Comparison of ENCODE assay signal across 9 cellular contexts in the genomic region with DNA sequence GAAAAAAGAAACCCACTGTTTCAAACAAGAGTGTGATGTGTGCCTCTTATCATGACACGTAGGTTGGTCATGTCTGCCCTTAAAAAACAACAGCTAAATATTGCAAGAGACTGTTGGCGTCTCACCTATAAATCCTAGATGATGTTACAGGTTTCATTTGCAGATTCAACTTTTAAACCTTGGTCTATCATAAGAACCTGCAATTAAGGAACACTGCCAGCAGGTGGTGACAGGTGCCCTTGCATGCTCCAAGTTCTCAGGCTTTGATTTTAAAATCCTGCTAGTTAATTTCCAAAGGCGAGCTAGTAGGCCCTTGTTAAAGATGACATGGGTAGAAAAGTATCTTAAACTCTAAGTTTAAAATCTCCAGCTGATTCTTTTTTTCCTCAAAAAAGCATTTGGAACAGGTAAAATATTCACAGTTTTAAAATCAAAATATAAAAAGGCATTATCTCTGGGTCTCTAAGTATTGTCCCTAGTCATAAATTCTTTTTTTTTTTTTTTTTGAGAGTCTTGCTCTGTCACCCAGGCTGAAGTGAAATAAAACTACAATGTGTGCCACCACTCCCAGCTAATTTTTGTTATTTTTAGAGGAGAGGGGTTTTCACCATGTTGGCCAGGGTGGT. TPM values are rescaled to one million over a fixed set of nuclear protein-coding genes. Genes with fewer than 3 reads are reported as not detected.
DNase-seq lines count a peak whose midpoint lies in the region; ATAC-seq and TF ChIP-seq lines count a peak whose summit lies in the region.
"Had no signal": no experiment of that assay in that cellular context is flagged by ENCODE, and none has a peak within 500 bp of the region (broad histone marks: within the 10 kb centered on the region; RNA-seq: fewer than 3 reads in every experiment).

No MANE protein-coding gene starts in this region.

- no peaks in the 10 kb centered on the region; the same call in 1 of the 2 replicates for H4K20me1 ChIP-seq in DOHH2 (ENCODE audit: control insufficient read depth, insufficient read depth, low read depth, low read length)

- H3K9me3 ChIP-seq in DOHH2 (ENCODE audit: control insufficient read depth, insufficient read depth, low read length): no peaks in the 10 kb centered on the region

- peaks cover 93% of the 10 kb centered on the region for H3K79me2 ChIP-seq in DOHH2 (ENCODE audit: control insufficient read depth, low read length)

- peaks cover 30% of the 10 kb centered on the region for H3K36me3 ChIP-seq in DOHH2 (ENCODE audit: control insufficient read depth, low read length)

- no peaks in the 10 kb centered on the region for H3K27me3 ChIP-seq in DOHH2 (ENCODE audit: control insufficient read depth, low read length)

- peak; percentile 50 for DNase-seq in LoVo (ENCODE audit: low spot score)
- peak; percentile 28 to 71 (median 60) for DNase-seq in T-cell
- peak; percentile 64 for DNase-seq in amniotic epithelial cell (ENCODE audit: low read depth)
- peak in 1 of 2 donors; percentile 58 for DNase-seq in left colon
- DNase-seq in stimulated activated CD8-positive, alpha-beta memory T cell treated with anti-CD3 and anti-CD28 coated beads, Interleukin-15, amount 100 ng/mL, for 48 hours (ENCODE audit: low read depth in 2 of 2): peak; percentile 12 to 32
- no peak for DNase-seq in retina

- no peaks in the 10 kb centered on the region for H3K36me3 Mint-ChIP-seq in T-cell

- no peaks in the 10 kb centered on the region for H3K9me3 Mint-ChIP-seq in T-cell
- H3K9me3 Mint-ChIP-seq: dendritic cell treated with granulocyte-macrophage colony-stimulating factor and Interleukin-4, amounts not matched to agents 40 ng/mL and 50 ng/mL, for 4 days had no signal

- no peak overlapping the region for H3K4me3 Mint-ChIP-seq in T-cell
- H3K4me3 Mint-ChIP-seq: dendritic cell treated with granulocyte-macrophage colony-stimulating factor and Interleukin-4, amounts not matched to agents 40 ng/mL and 50 ng/mL, for 4 days had no signal

- H3K4me1 Mint-ChIP-seq in T-cell: peaks cover 35 to 45% (median 40%) of the 10 kb centered on the region in 3 donors

- peak overlapping the region in 1 of 2 donors; percentile 23 for H3K27ac Mint-ChIP-seq in T-cell
- H3K27ac Mint-ChIP-seq: dendritic cell treated with granulocyte-macrophage colony-stimulating factor and Interleukin-4, amounts not matched to agents 40 ng/mL and 50 ng/mL, for 4 days had no signal

- no peaks in the 10 kb centered on the region for H3K27me3 Mint-ChIP-seq in T-cell
- H3K27me3 Mint-ChIP-seq: dendritic cell treated with granulocyte-macrophage colony-stimulating factor and Interleukin-4, amounts not matched to agents 40 ng/mL and 50 ng/mL, for 4 days had no signal

- H3K27ac ChIP-seq in DOHH2 (ENCODE audit: low read depth, low read length): peak overlapping the region; percentile 94

- H3F3A ChIP-seq in DOHH2 (ENCODE audit: control insufficient read depth, insufficient read depth): peaks cover 37% of the 10 kb centered on the region

- POLR2A ChIA-PET in T-cell (lab: Charles Lee): interaction anchor here in 1 of 2 donors (0.7 to 0.8 kb wide), 2 partner anchors 15 to 17 kb away, joined by 3 read pairs; no protein-coding TSS in a partner anchor

- peaks cover 85% of the 10 kb centered on the region for H3K4me1 ChIP-seq in DOHH2 (ENCODE audit: control insufficient read depth, low read length)

- ATAC-seq in T-cell (replicated peaks in 1 of 4): peak in 3 of 4 experiments; percentile 21 to 56 (median 38)
- peak; percentile 76 for ATAC-seq in left colon
- no peak for ATAC-seq in GM19463 (IDR thresholded peaks at IDR 0.05; ENCODE audit: unreplicated experiment)

- CTCF ChIA-PET in T-cell (lab: Charles Lee): interaction anchor here (0.5 to 3.2 kb wide), 29 partner anchors 9 to 381 kb away, joined by 3 to 29 read pairs (median 5); no protein-coding TSS in a partner anchor

- intact Hi-C loops in left colon (cut with DNase I, micrococcal nuclease): loop anchor here (5.0 to 10.0 kb wide), 2 partner anchors 80 to 83 kb away; no protein-coding TSS in a partner anchor

- H3K9me2 ChIP-seq in DOHH2 (replicated peaks; ENCODE audit: control insufficient read depth, low read length): no peaks in the 10 kb centered on the region

- TF ChIP-seq CTCF in DOHH2 (IDR thresholded peaks at IDR 0.05; ENCODE audit: low read depth, low read length, poor library complexity, severe bottlenecking): peak; percentile 84

- H3K4me3 ChIP-seq in DOHH2 (ENCODE audit: low read length): peak overlapping the region; percentile 74

- peak overlapping the region; percentile 98 for H3K4me2 ChIP-seq in DOHH2 (ENCODE audit: low read length)

RNA-seq across cellular contexts. Expression of gene CLSTN1, which starts 39.1 kb away (rescaled TPM):
- total RNA-seq in T-cell: 100 to 1,000 TPM in 2 of 5 donors, 10 to 100 TPM in 3; 84.6 to 105 (median 91.2) TPM
- total RNA-seq in left colon: 100 to 1,000 TPM; 235 to 251 TPM
